10 cellular contexts compared by ENCODE assay signal in the genomic region with DNA sequence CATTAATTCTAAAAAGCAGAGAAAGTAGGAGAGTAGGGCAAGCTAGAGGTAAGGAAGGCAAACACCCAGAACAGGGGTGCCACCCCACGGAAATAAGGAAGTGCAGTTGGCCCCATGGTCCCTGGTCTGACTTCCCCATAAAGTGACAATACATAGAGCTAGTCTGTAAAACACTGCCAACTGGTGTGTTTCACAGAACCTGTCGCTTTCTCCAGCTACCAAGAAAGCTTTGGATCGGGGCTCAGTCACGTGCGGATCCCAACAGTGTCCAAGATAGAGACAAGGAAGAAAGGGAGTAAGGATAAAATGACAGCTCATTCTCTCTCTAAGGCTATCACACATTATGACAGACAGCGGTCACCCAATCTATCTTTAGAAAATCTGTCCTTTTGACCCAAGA. TPM values are rescaled to one million over a fixed set of nuclear protein-coding genes. Genes with fewer than 3 reads are reported as not detected.
DNase-seq lines count a peak whose midpoint lies in the region; ATAC-seq and TF ChIP-seq lines count a peak whose summit lies in the region.
"Had no signal": no experiment of that assay in that cellular context is flagged by ENCODE, and none has a peak within 500 bp of the region (broad histone marks: within the 10 kb centered on the region; RNA-seq: fewer than 3 reads in every experiment).

No MANE protein-coding gene starts in this region.

- no peaks in the 10 kb centered on the region for H3K9me3 Mint-ChIP-seq in CD14-positive monocyte
- no peaks in the 10 kb centered on the region for H3K9me3 Mint-ChIP-seq in nephron
- H3K9me3 Mint-ChIP-seq: CD4-positive, alpha-beta T cell had no signal

- peak overlapping the region; percentile 49 for H3K27ac ChIP-seq in colonic mucosa

- H3K27me3 ChIP-seq in colonic mucosa = no peaks in the 10 kb centered on the region

- H3K4me1 ChIP-seq in colonic mucosa = peaks cover 8% of the 10 kb centered on the region

- H3K9me3 ChIP-seq in colonic mucosa = no peaks in the 10 kb centered on the region

- TF ChIP-seq CTCF in CD14-positive monocyte (IDR thresholded peaks at IDR 0.05) = no peak
- no peak for TF ChIP-seq CTCF in NB4 (IDR thresholded peaks at IDR 0.05; ENCODE audit: low read depth, low read length)
- no peak for TF ChIP-seq CTCF in colonic mucosa (IDR thresholded peaks at IDR 0.05)
- TF ChIP-seq CTCF in nephron (IDR thresholded peaks at IDR 0.05; ENCODE audit: unreplicated experiment in 3 of 3) = no peak

- H3K27me3 Mint-ChIP-seq in CD14-positive monocyte (ENCODE audit: low read depth in 3 of 3) (no peaks in the 10 kb centered on the region), nephron (ENCODE audit: low read depth) (no peaks in the 10 kb centered on the region)
- H3K27me3 Mint-ChIP-seq: activated naive CD8-positive, alpha-beta T cell; CD4-positive, alpha-beta T cell had no signal

- H3K4me3 ChIP-seq in NB4 (ENCODE audit: low read depth, low read length) (peak overlapping the region; percentile 32), colonic mucosa (no peak overlapping the region)

- intact Hi-C loops in CD14-positive monocyte (cut with micrococcal nuclease) (loop anchor here in 1 of 2 donors (5.0 to 10.0 kb wide), 2 partner anchors 37 to 80 kb away; a partner anchor contains a TSS), colonic mucosa (cut with DNase I) (loop anchor here (5.0 kb wide), 1 partner anchor 37 kb away; a partner anchor contains a TSS), sciatic nerve (cut with DNase I) (no loop called here)

- H3K36me3 ChIP-seq in colonic mucosa = no peaks in the 10 kb centered on the region

- peak; percentile 71 for DNase-seq in CD14-positive monocyte (ENCODE audit: low spot score)
- DNase-seq in NB4 (ENCODE audit: low read depth) = peak; percentile 89
- peak; percentile 56 for DNase-seq in colonic mucosa
- no peak for DNase-seq in activated CD4-positive, alpha-beta T cell treated with anti-CD3 and anti-CD28 coated beads for 4 hours
- no peak for DNase-seq in sciatic nerve (ENCODE audit: low spot score)
- no peak for DNase-seq in T-helper 1 cell
- DNase-seq: CD4-positive, alpha-beta T cell had no signal

- ATAC-seq in sciatic nerve = no peak
- ATAC-seq in GM21526 (IDR thresholded peaks at IDR 0.05; ENCODE audit: low FRiP score, unreplicated experiment) = no peak

- peak overlapping the region; percentile 64 to 90 for H3K4me3 Mint-ChIP-seq in CD14-positive monocyte
- no peak overlapping the region for H3K4me3 Mint-ChIP-seq in nephron
- H3K4me3 Mint-ChIP-seq: activated naive CD8-positive, alpha-beta T cell; CD4-positive, alpha-beta T cell had no signal

- TF ChIP-seq POLR2A in NB4 (IDR thresholded peaks at IDR 0.05; ENCODE audit: extremely low read depth, insufficient read length) = no peak

- peaks cover 83% of the 10 kb centered on the region for H3K4me1 Mint-ChIP-seq in CD14-positive monocyte
- peaks cover 64% of the 10 kb centered on the region for H3K4me1 Mint-ChIP-seq in nephron

- H3K9ac ChIP-seq in colonic mucosa (ENCODE audit: low read depth in 2 of 2, low read length in 2 of 2) = peak overlapping the region in 1 of 2 donors; percentile 44

- H3K36me3 Mint-ChIP-seq in CD14-positive monocyte = peaks cover 18 to 21% of the 10 kb centered on the region in 2 donors
- H3K36me3 Mint-ChIP-seq in nephron (ENCODE audit: low read depth) = no peaks in the 10 kb centered on the region
- H3K36me3 Mint-ChIP-seq: activated naive CD8-positive, alpha-beta T cell had no signal

- H3K27ac Mint-ChIP-seq in CD14-positive monocyte = peak overlapping the region; percentile 92 to 98 (median 93)
- H3K27ac Mint-ChIP-seq in nephron = peak overlapping the region; percentile 69 to 74 (median 73)
- H3K27ac Mint-ChIP-seq: activated naive CD8-positive, alpha-beta T cell; CD4-positive, alpha-beta T cell had no signal

RNA-seq across cellular contexts. Expression of a gene that starts 36.4 kb away (rescaled TPM):
- 10 to 100 TPM; 16.1 to 22.4 TPM for polyA plus RNA-seq in CD14-positive monocyte
- 10 to 100 TPM; 10.3 to 11.8 TPM for total RNA-seq in colonic mucosa
- total RNA-seq in sciatic nerve = 20.1 TPM

Comparison
In these comparisons a context has a peak if more than half of its experiments do, and no peak if none do; other contexts are left out.
1. DNase-seq: peak in CD14-positive monocyte (single experiment), NB4 (single experiment) and colonic mucosa (single experiment); none in activated CD4-positive, alpha-beta T cell treated with anti-CD3 and anti-CD28 coated beads for 4 hours (0 of 2), sciatic nerve (single experiment) and T-helper 1 cell (0 of 5).
2. H3K4me3 Mint-ChIP-seq: peak in CD14-positive monocyte (2 of 2); none in nephron (0 of 3).